ENCODE assay signal across 22 cellular contexts in genomic region chr4:10120943-10121567, GRCh38. TPM values are rescaled to one million over a fixed set of nuclear protein-coding genes. Genes with fewer than 3 reads are reported as not detected.
DNase-seq lines count a peak whose midpoint lies in the region; ATAC-seq and TF ChIP-seq lines count a peak whose summit lies in the region.
"Had no signal": no experiment of that assay in that cellular context is flagged by ENCODE, and none has a peak within 500 bp of the region (broad histone marks: within the 10 kb centered on the region; RNA-seq: fewer than 3 reads in every experiment).

No MANE protein-coding gene starts in this region.

- H3K27ac ChIP-seq in naive thymus-derived CD4-positive, alpha-beta T cell (ENCODE audit: low read depth, low read length) = peak overlapping the region; percentile 97
- peak overlapping the region; percentile 32 for H3K27ac ChIP-seq in upper lobe of right lung
- H3K27ac ChIP-seq in tibial nerve = no peak overlapping the region
- H3K27ac ChIP-seq: VCaP had no signal

- WGBS in tibial nerve, 2 donors = 80 to 81% methylated on average over 11 of the region's 11 CpGs

- no peak for TF ChIP-seq POLR2A in tibial nerve (IDR thresholded peaks at IDR 0.05)

- peaks cover 5 to 62% of the 10 kb centered on the region in 2 donors for H3K4me1 ChIP-seq in naive thymus-derived CD4-positive, alpha-beta T cell (ENCODE audit: control insufficient read depth in 2 of 2, insufficient read depth in 2 of 2, low read length in 2 of 2)
- H3K4me1 ChIP-seq in upper lobe of right lung = peaks cover 32% of the 10 kb centered on the region
- peaks cover 0 to 30% (median 15%) of the 10 kb centered on the region in 4 donors for H3K4me1 ChIP-seq in tibial nerve

- no peaks in the 10 kb centered on the region for H3K27me3 Mint-ChIP-seq in activated naive CD4-positive, alpha-beta T cell treated with anti-CD3 and anti-CD28 coated beads for 36 hours (ENCODE audit: low read depth)
- H3K27me3 Mint-ChIP-seq in dendritic cell treated with granulocyte-macrophage colony-stimulating factor and Interleukin-4, amounts not matched to agents 40 ng/mL and 50 ng/mL, for 4 days = peaks cover 17% of the 10 kb centered on the region
- no peaks in the 10 kb centered on the region for H3K27me3 Mint-ChIP-seq in naive thymus-derived CD4-positive, alpha-beta T cell

- no peaks in the 10 kb centered on the region for H3K27me3 ChIP-seq in naive thymus-derived CD4-positive, alpha-beta T cell (ENCODE audit: control insufficient read depth in 2 of 2, insufficient read depth in 2 of 2, low read length in 2 of 2)
- H3K27me3 ChIP-seq in upper lobe of right lung (no peaks in the 10 kb centered on the region), tibial nerve (peaks cover 0 to 2% of the 10 kb centered on the region in 2 donors)
- H3K27me3 ChIP-seq: Peyer's patch had no signal

- H3K4me1 Mint-ChIP-seq in activated naive CD4-positive, alpha-beta T cell treated with anti-CD3 and anti-CD28 coated beads for 36 hours (ENCODE audit: low read depth) = peaks cover 71% of the 10 kb centered on the region
- peaks cover 47% of the 10 kb centered on the region for H3K4me1 Mint-ChIP-seq in dendritic cell treated with granulocyte-macrophage colony-stimulating factor and Interleukin-4, amounts not matched to agents 40 ng/mL and 50 ng/mL, for 4 days (ENCODE audit: low read depth)
- peaks cover 37 to 92% (median 79%) of the 10 kb centered on the region in 7 donors for H3K4me1 Mint-ChIP-seq in naive thymus-derived CD4-positive, alpha-beta T cell

- TF ChIP-seq CTCF in upper lobe of right lung (IDR thresholded peaks at IDR 0.05) (no peak), tibial nerve (IDR thresholded peaks at IDR 0.05) (no peak)

- no peaks in the 10 kb centered on the region for H3K36me3 Mint-ChIP-seq in activated naive CD4-positive, alpha-beta T cell treated with anti-CD3 and anti-CD28 coated beads for 36 hours (ENCODE audit: low read depth)
- H3K36me3 Mint-ChIP-seq in dendritic cell treated with granulocyte-macrophage colony-stimulating factor and Interleukin-4, amounts not matched to agents 40 ng/mL and 50 ng/mL, for 4 days (ENCODE audit: low read depth) = peaks cover 8% of the 10 kb centered on the region
- peaks cover 0 to under 1% (median 0%) of the 10 kb centered on the region in 5 donors for H3K36me3 Mint-ChIP-seq in naive thymus-derived CD4-positive, alpha-beta T cell
- H3K36me3 Mint-ChIP-seq: mesothelial cell of epicardium; natural killer cell treated with Interleukin-12 subunit alpha and Interleukin-12 subunit beta and Interleukin-15 and Interleukin-18, amount 100 ng/mL, for 72 hours had no signal

- intact Hi-C loops in activated naive CD4-positive, alpha-beta T cell treated with anti-CD3 and anti-CD28 coated beads for 36 hours (cut with micrococcal nuclease) = no loop called here
- intact Hi-C loops in dendritic cell treated with granulocyte-macrophage colony-stimulating factor and Interleukin-4, amounts not matched to agents 40 ng/mL and 50 ng/mL, for 4 days (cut with micrococcal nuclease) = no loop called here
- intact Hi-C loops in naive thymus-derived CD4-positive, alpha-beta T cell (cut with micrococcal nuclease) = no loop called here
- intact Hi-C loops in upper lobe of right lung (cut with DNase I) = no loop called here

- H3K36me3 ChIP-seq in naive thymus-derived CD4-positive, alpha-beta T cell (ENCODE audit: control insufficient read depth in 2 of 3, insufficient read depth in 3 of 3, low read length in 3 of 3) = no peaks in the 10 kb centered on the region
- no peaks in the 10 kb centered on the region for H3K36me3 ChIP-seq in upper lobe of right lung
- H3K36me3 ChIP-seq in tibial nerve = no peaks in the 10 kb centered on the region
- H3K36me3 ChIP-seq: Peyer's patch had no signal

- no peak for ATAC-seq in naive thymus-derived CD4-positive, alpha-beta T cell
- ATAC-seq in upper lobe of right lung (peak; percentile 12), GM18502 (IDR thresholded peaks at IDR 0.05; ENCODE audit: poor library complexity, unreplicated experiment) (no peak)
- ATAC-seq: natural killer cell treated with Interleukin-12 subunit alpha and Interleukin-12 subunit beta and Interleukin-15 and Interleukin-18, amount 100 ng/mL, for 72 hours had no signal

- no peaks in the 10 kb centered on the region for H3K9me3 ChIP-seq in naive thymus-derived CD4-positive, alpha-beta T cell (ENCODE audit: control insufficient read depth in 2 of 3, low read length in 3 of 3)
- no peaks in the 10 kb centered on the region for H3K9me3 ChIP-seq in upper lobe of right lung
- no peaks in the 10 kb centered on the region for H3K9me3 ChIP-seq in tibial nerve
- H3K9me3 ChIP-seq: Caco-2, Peyer's patch had no signal

- CTCF ChIA-PET in activated naive CD4-positive, alpha-beta T cell treated with anti-CD3 and anti-CD28 coated beads for 36 hours (lab: Charles Lee) = interaction anchor here (0.9 to 2.6 kb wide), 7 partner anchors 8 to 342 kb away, joined by 3 to 11 read pairs (median 5); no protein-coding TSS in a partner anchor
- CTCF ChIA-PET in naive thymus-derived CD4-positive, alpha-beta T cell (lab: Charles Lee) = interaction anchor here (1.4 kb wide), 2 partner anchors 7 to 39 kb away, joined by 4 to 6 read pairs; no protein-coding TSS in a partner anchor

- H3K9me3 Mint-ChIP-seq in activated naive CD4-positive, alpha-beta T cell treated with anti-CD3 and anti-CD28 coated beads for 36 hours = no peaks in the 10 kb centered on the region
- H3K9me3 Mint-ChIP-seq in dendritic cell treated with granulocyte-macrophage colony-stimulating factor and Interleukin-4, amounts not matched to agents 40 ng/mL and 50 ng/mL, for 4 days = no peaks in the 10 kb centered on the region
- peaks cover 0 to 3% (median 0%) of the 10 kb centered on the region in 11 donors for H3K9me3 Mint-ChIP-seq in naive thymus-derived CD4-positive, alpha-beta T cell
- H3K9me3 Mint-ChIP-seq: activated T-helper 2 cell treated with anti-CD3 and anti-CD28 coated beads, Interferon-gamma antibody, Interleukin-2, Interleukin-4, amounts not matched to agents 10 μg/mL and 5 μg/mL and 100 μg/mL, durations not matched to agents 14 hours and 24 hours and 36 hours; natural killer cell treated with Interleukin-12 subunit alpha and Interleukin-12 subunit beta and Interleukin-15 and Interleukin-18, amount 100 ng/mL, for 72 hours had no signal

- H3K27ac Mint-ChIP-seq in activated naive CD4-positive, alpha-beta T cell treated with anti-CD3 and anti-CD28 coated beads for 36 hours = peak overlapping the region; percentile 68
- peak overlapping the region; percentile 59 for H3K27ac Mint-ChIP-seq in dendritic cell treated with granulocyte-macrophage colony-stimulating factor and Interleukin-4, amounts not matched to agents 40 ng/mL and 50 ng/mL, for 4 days
- peak overlapping the region; percentile 80 to 100 (median 99) for H3K27ac Mint-ChIP-seq in naive thymus-derived CD4-positive, alpha-beta T cell
- H3K27ac Mint-ChIP-seq: activated T-helper 2 cell treated with anti-CD3 and anti-CD28 coated beads, Interferon-gamma antibody, Interleukin-2, Interleukin-4, amounts not matched to agents 10 μg/mL and 5 μg/mL and 100 μg/mL, durations not matched to agents 14 hours and 24 hours and 36 hours; B cell; mesothelial cell of epicardium; natural killer cell treated with Interleukin-12 subunit alpha and Interleukin-12 subunit beta and Interleukin-15 and Interleukin-18, amount 100 ng/mL, for 72 hours had no signal

- DNase-seq in activated naive CD4-positive, alpha-beta T cell treated with anti-CD3 and anti-CD28 coated beads for 36 hours = peak; percentile 52
- no peak for DNase-seq in activated naive CD4-positive, alpha-beta T cell treated with Interleukin-2 at 50 U/mL for 16 hours
- peak in 2 of 9 donors; percentile 17 to 60 for DNase-seq in naive thymus-derived CD4-positive, alpha-beta T cell
- DNase-seq in upper lobe of right lung = no peak
- DNase-seq in RKO (ENCODE audit: low spot score) = no peak
- DNase-seq in tibial nerve (ENCODE audit: low spot score in 2 of 2) = no peak
- DNase-seq: activated CD8-positive, alpha-beta memory T cell treated with anti-CD3 and anti-CD28 coated beads, Interleukin-2, amount 50 U/mL, for 4 hours; Caco-2; EL; NCI-H1105; NCI-H2081; NCI-H510A treated with DMSO at 0.1 percent for 48 hours; NK-92 treated with Interleukin-12 subunit alpha and Interleukin-12 subunit beta, amount 100 ng/mL, for 24 hours; Peyer's patch; stimulated activated CD4-positive, alpha-beta T cell treated with anti-CD3 and anti-CD28 coated beads, Interleukin-1b, Interleukin-23, amount 100 ng/mL, for 48 hours had no signal

- no peak overlapping the region for H3K4me3 ChIP-seq in naive thymus-derived CD4-positive, alpha-beta T cell (ENCODE audit: low read length)
- no peak overlapping the region for H3K4me3 ChIP-seq in upper lobe of right lung
- no peak overlapping the region for H3K4me3 ChIP-seq in tibial nerve
- H3K4me3 ChIP-seq: Peyer's patch had no signal

- POLR2A ChIA-PET in naive thymus-derived CD4-positive, alpha-beta T cell (lab: Charles Lee) = interaction anchor here (0.6 to 10.8 kb wide), 6 partner anchors 9 to 339 kb away, joined by 3 to 341 read pairs (median 25); partner anchors contain the start of gene ZNF518B

- H3K4me3 Mint-ChIP-seq in activated naive CD4-positive, alpha-beta T cell treated with anti-CD3 and anti-CD28 coated beads for 36 hours = no peak overlapping the region
- H3K4me3 Mint-ChIP-seq in dendritic cell treated with granulocyte-macrophage colony-stimulating factor and Interleukin-4, amounts not matched to agents 40 ng/mL and 50 ng/mL, for 4 days = no peak overlapping the region
- H3K4me3 Mint-ChIP-seq in naive thymus-derived CD4-positive, alpha-beta T cell = peak overlapping the region in 8 of 10 donors; percentile 23 to 62 (median 54)
- H3K4me3 Mint-ChIP-seq: B cell; mesothelial cell of epicardium; natural killer cell treated with Interleukin-12 subunit alpha and Interleukin-12 subunit beta and Interleukin-15 and Interleukin-18, amount 100 ng/mL, for 72 hours had no signal

- TF ChIP-seq EP300 in tibial nerve (IDR thresholded peaks at IDR 0.05) = no peak

RNA-seq across cellular contexts. Expression of gene WDR1, which starts 4.5 kb away (rescaled TPM):
- 100 to 1,000 TPM; 271 to 295 TPM for total RNA-seq in activated naive CD4-positive, alpha-beta T cell treated with anti-CD3 and anti-CD28 coated beads for 36 hours
- 100 to 1,000 TPM; 242 to 470 (median 330) TPM for total RNA-seq in naive thymus-derived CD4-positive, alpha-beta T cell
- 100 to 1,000 TPM; 268 to 412 TPM for polyA plus RNA-seq in naive thymus-derived CD4-positive, alpha-beta T cell
- total RNA-seq in upper lobe of right lung (234 TPM), tibial nerve (100 to 1,000 TPM; 142 to 204 (median 148) TPM)

Comparison
In these comparisons a context has a peak if more than half of its experiments do, and no peak if none do; other contexts are left out.
1. H3K4me3 Mint-ChIP-seq: peak in naive thymus-derived CD4-positive, alpha-beta T cell (8 of 10); none in activated naive CD4-positive, alpha-beta T cell treated with anti-CD3 and anti-CD28 coated beads for 36 hours (single experiment) and dendritic cell treated with granulocyte-macrophage colony-stimulating factor and Interleukin-4, amounts not matched to agents 40 ng/mL and 50 ng/mL, for 4 days (single experiment).
2. H3K27ac ChIP-seq: peak in naive thymus-derived CD4-positive, alpha-beta T cell (single experiment) and upper lobe of right lung (single experiment); none in tibial nerve (0 of 4).
3. Peak in every context shown above with its lines, with median percentiles within 50 percentile points of each other: H3K27ac Mint-ChIP-seq.